In the genomic region with DNA sequence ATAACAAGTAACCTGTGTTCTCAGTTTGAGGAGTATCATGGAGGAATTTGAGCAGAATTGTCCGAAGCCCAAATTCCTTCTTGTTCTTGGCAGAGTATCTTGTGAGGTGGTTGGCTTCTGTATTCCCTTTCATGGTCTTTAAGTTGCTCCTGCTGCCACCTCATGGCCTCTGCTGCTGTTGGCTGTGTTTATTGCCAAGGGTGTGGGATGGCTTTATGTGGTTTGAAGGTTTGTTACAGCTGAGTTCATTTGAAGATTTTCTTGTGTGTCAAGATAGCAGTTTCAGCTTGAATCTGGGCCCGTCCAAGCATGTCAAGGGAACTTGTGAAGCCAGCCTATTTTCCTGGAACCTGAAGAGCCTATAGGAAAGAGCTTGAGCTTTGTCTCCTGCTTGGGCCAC, we compare ENCODE assay signal across 9 cellular contexts. TPM values are rescaled to one million over a fixed set of nuclear protein-coding genes. Genes with fewer than 3 reads are reported as not detected.
A peak's percentile ranks its signal among the peaks of the same experiment; 100 is the strongest.
DNase-seq lines count a peak whose midpoint lies in the region; ATAC-seq and TF ChIP-seq lines count a peak whose summit lies in the region.
"Had no signal": no experiment of that assay in that cellular context is flagged by ENCODE, and none has a peak within 500 bp of the region (broad histone marks: within the 10 kb centered on the region; RNA-seq: fewer than 3 reads in every experiment).

No MANE protein-coding gene starts in this region.

- H3F3A ChIP-seq in neural progenitor cell (ENCODE audit: low read depth): no peaks in the 10 kb centered on the region

- DNase-seq in DMS53 (lab: John Stamatoyannopoulos, UW): peak; percentile 19
- no peak for DNase-seq in DMS53 treated with DMSO at 0.1 percent for 48 hours (lab: John Stamatoyannopoulos, UW; ENCODE audit: unreplicated experiment)
- peak; percentile 23 for DNase-seq in activated CD4-positive, alpha-beta memory T cell treated with anti-CD3 and anti-CD28 coated beads for 36 hours
- peak; percentile 10 for DNase-seq in neural progenitor cell (ENCODE audit: low spot score)
- DNase-seq in SHP77 treated with DMSO at 0.1 percent for 48 hours (lab: John Stamatoyannopoulos, UW): no peak
- no peak for DNase-seq in colonic mucosa
- no peak for DNase-seq in stimulated activated CD4-positive, alpha-beta T cell treated with anti-CD3 and anti-CD28 coated beads, Interleukin-2, amount 100 ng/mL, for 24 hours
- DNase-seq: HCEC 1CT had no signal

- no peak overlapping the region for H3K4me3 ChIP-seq in neural progenitor cell
- H3K4me3 ChIP-seq in colonic mucosa: no peak overlapping the region

- H3K27ac Mint-ChIP-seq in activated CD4-positive, alpha-beta memory T cell treated with anti-CD3 and anti-CD28 coated beads for 36 hours: no peak overlapping the region
- H3K27ac Mint-ChIP-seq in neural progenitor cell: no peak overlapping the region

- no peak overlapping the region for H3K27ac ChIP-seq in neural progenitor cell
- H3K27ac ChIP-seq in colonic mucosa: no peak overlapping the region

- intact Hi-C loops in activated CD4-positive, alpha-beta memory T cell treated with anti-CD3 and anti-CD28 coated beads for 36 hours (cut with micrococcal nuclease): loop anchor here (1.0 kb wide), 1 partner anchor 35 kb away; no protein-coding TSS in a partner anchor
- intact Hi-C loops in colonic mucosa (cut with DNase I): no loop called here

- CTCF ChIA-PET in activated CD4-positive, alpha-beta memory T cell treated with anti-CD3 and anti-CD28 coated beads for 36 hours (lab: Charles Lee): interaction anchor here (4.0 kb wide), 1 partner anchor 35 kb away, joined by 18 read pairs; no protein-coding TSS in a partner anchor

- POLR2A ChIA-PET in activated CD4-positive, alpha-beta memory T cell treated with anti-CD3 and anti-CD28 coated beads for 36 hours (lab: Charles Lee): no interaction called here

- H3K4me3 Mint-ChIP-seq in activated CD4-positive, alpha-beta memory T cell treated with anti-CD3 and anti-CD28 coated beads for 36 hours: no peak overlapping the region
- no peak overlapping the region for H3K4me3 Mint-ChIP-seq in neural progenitor cell

- H3K9ac ChIP-seq in neural progenitor cell (no peak overlapping the region), colonic mucosa (ENCODE audit: low read depth in 2 of 2, low read length in 2 of 2) (no peak overlapping the region)

- peaks cover 2% of the 10 kb centered on the region for H3K27me3 Mint-ChIP-seq in activated CD4-positive, alpha-beta memory T cell treated with anti-CD3 and anti-CD28 coated beads for 36 hours
- H3K27me3 Mint-ChIP-seq in neural progenitor cell (ENCODE audit: insufficient read depth, low read depth): no peaks in the 10 kb centered on the region

- TF ChIP-seq CTCF in neural progenitor cell (IDR thresholded peaks at IDR 0.05) (peak; percentile 20), colonic mucosa (IDR thresholded peaks at IDR 0.05) (no peak)

- no peaks in the 10 kb centered on the region for H3K27me3 ChIP-seq in neural progenitor cell
- no peaks in the 10 kb centered on the region for H3K27me3 ChIP-seq in colonic mucosa

- H4K20me1 ChIP-seq in neural progenitor cell (ENCODE audit: low read depth): no peaks in the 10 kb centered on the region

- no peaks in the 10 kb centered on the region for H3K9me3 ChIP-seq in neural progenitor cell (ENCODE audit: low read depth)
- H3K9me3 ChIP-seq in colonic mucosa: no peaks in the 10 kb centered on the region

- H3K4me2 ChIP-seq in neural progenitor cell: no peak overlapping the region

- H3K36me3 Mint-ChIP-seq in activated CD4-positive, alpha-beta memory T cell treated with anti-CD3 and anti-CD28 coated beads for 36 hours: no peaks in the 10 kb centered on the region
- no peaks in the 10 kb centered on the region for H3K36me3 Mint-ChIP-seq in neural progenitor cell

- peak; percentile 62 for ATAC-seq in HG02981 (IDR thresholded peaks at IDR 0.05; ENCODE audit: unreplicated experiment)

- H2AFZ ChIP-seq in neural progenitor cell (replicated peaks): no peak overlapping the region

- H3K4me1 ChIP-seq in neural progenitor cell (no peaks in the 10 kb centered on the region), colonic mucosa (no peaks in the 10 kb centered on the region)

- H3K36me3 ChIP-seq in neural progenitor cell: no peaks in the 10 kb centered on the region
- no peaks in the 10 kb centered on the region for H3K36me3 ChIP-seq in colonic mucosa

- no peaks in the 10 kb centered on the region for H3K9me3 Mint-ChIP-seq in activated CD4-positive, alpha-beta memory T cell treated with anti-CD3 and anti-CD28 coated beads for 36 hours
- no peaks in the 10 kb centered on the region for H3K9me3 Mint-ChIP-seq in neural progenitor cell

- H3K4me1 Mint-ChIP-seq in activated CD4-positive, alpha-beta memory T cell treated with anti-CD3 and anti-CD28 coated beads for 36 hours (ENCODE audit: low read depth): no peaks in the 10 kb centered on the region
- H3K4me1 Mint-ChIP-seq in neural progenitor cell: no peaks in the 10 kb centered on the region

- H3K79me2 ChIP-seq in neural progenitor cell (ENCODE audit: low read depth): no peaks in the 10 kb centered on the region

RNA-seq across cellular contexts. Expression of a gene that starts 20.2 kb away (rescaled TPM):
- total RNA-seq in activated CD4-positive, alpha-beta memory T cell treated with anti-CD3 and anti-CD28 coated beads for 36 hours: 10 to 100 TPM; 37.2 to 39.4 TPM
- total RNA-seq in neural progenitor cell (ENCODE audit: low replicate concordance): 139 and 231 TPM in 2 replicates
- total RNA-seq in colonic mucosa: 10 to 100 TPM in 1 of 2 donors, 1 to 10 TPM in 1; 8.9 to 25.3 TPM

RNA-seq across cellular contexts. Expression of a gene that starts 36.9 kb away (rescaled TPM):
- 1 to 10 TPM; 1.3 to 1.6 TPM for total RNA-seq in activated CD4-positive, alpha-beta memory T cell treated with anti-CD3 and anti-CD28 coated beads for 36 hours
- 11.6 and 17.2 TPM in 2 replicates for total RNA-seq in neural progenitor cell (ENCODE audit: low replicate concordance)
- total RNA-seq in colonic mucosa: under 1 TPM; 0.30 to 0.66 TPM

Comparison
In these comparisons a context has a peak if more than half of its experiments do, and no peak if none do; other contexts are left out.
1. DNase-seq: peak in DMS53 (single experiment), activated CD4-positive, alpha-beta memory T cell treated with anti-CD3 and anti-CD28 coated beads for 36 hours (single experiment) and neural progenitor cell (single experiment); none in DMS53 treated with DMSO at 0.1 percent for 48 hours (single experiment), SHP77 treated with DMSO at 0.1 percent for 48 hours (single experiment), colonic mucosa (single experiment) and stimulated activated CD4-positive, alpha-beta T cell treated with anti-CD3 and anti-CD28 coated beads, Interleukin-2, amount 100 ng/mL, for 24 hours (0 of 2).